In genomic region chr19:46492841-46493235, GRCh38 we compare ENCODE assay signal across 12 cellular contexts. TPM values are rescaled to one million over a fixed set of nuclear protein-coding genes. Genes with fewer than 3 reads are reported as not detected.
DNase-seq lines count a peak whose midpoint lies in the region; ATAC-seq and TF ChIP-seq lines count a peak whose summit lies in the region.
"Had no signal": no experiment of that assay in that cellular context is flagged by ENCODE, and none has a peak within 500 bp of the region (broad histone marks: within the 10 kb centered on the region; RNA-seq: fewer than 3 reads in every experiment).

No MANE protein-coding gene starts in this region.

- H3K27ac ChIP-seq in GM23338 (ENCODE audit: low read depth) (no peak overlapping the region), smooth muscle cell (ENCODE audit: low read depth) (no peak overlapping the region)

- H3K79me2 ChIP-seq in GM23338 (replicated peaks; ENCODE audit: insufficient read depth) (no peaks in the 10 kb centered on the region), smooth muscle cell (ENCODE audit: low read depth) (no peaks in the 10 kb centered on the region)

- H3K9me2 ChIP-seq in GM23338 (ENCODE audit: insufficient read depth), result no peaks in the 10 kb centered on the region

- DNase-seq in GM23338 (ENCODE audit: low spot score) (peak; percentile 55), smooth muscle cell (lab: John Stamatoyannopoulos, UW; ENCODE audit: unreplicated experiment) (no peak), NCI-H146 (lab: John Stamatoyannopoulos, UW) (no peak)
- no peak for DNase-seq in NK-92 treated with Interleukin-12 subunit alpha and Interleukin-12 subunit beta, amount 100 ng/mL, for 24 hours (lab: John Stamatoyannopoulos, UW)
- DNase-seq: cerebellar nuclear complex, DMS153, natural killer cell, NCI-H524 had no signal

- ATAC-seq in GM23338 (peak; percentile 20), GM18505 (IDR thresholded peaks at IDR 0.05; ENCODE audit: unreplicated experiment) (no peak), HG03442 (IDR thresholded peaks at IDR 0.05; ENCODE audit: unreplicated experiment) (no peak)
- peak; percentile 41 for ATAC-seq in activated T-helper 17 cell treated with anti-CD3 and anti-CD28 coated beads, Interleukin-2, amount 50 U/mL, for 72 hours (replicated peaks)
- ATAC-seq: natural killer cell had no signal

- no peaks in the 10 kb centered on the region for H3K9me3 Mint-ChIP-seq in GM23338
- H3K9me3 Mint-ChIP-seq in activated T-helper 17 cell treated with anti-CD3 and anti-CD28 coated beads, Interleukin-2, amount 50 U/mL, for 72 hours, result no peaks in the 10 kb centered on the region
- H3K9me3 Mint-ChIP-seq: natural killer cell had no signal

- H3K4me1 ChIP-seq in GM23338 (ENCODE audit: insufficient read depth) (peaks cover 32% of the 10 kb centered on the region), iPS-15b (ENCODE audit: control insufficient read depth, insufficient read depth, low read length) (no peaks in the 10 kb centered on the region), smooth muscle cell (ENCODE audit: low read depth) (peaks cover 15% of the 10 kb centered on the region)

- no peak for TF ChIP-seq POLR2A in GM18505 (IDR thresholded peaks at IDR 0.05; ENCODE audit: borderline replicate concordance, extremely low read depth, insufficient read depth, insufficient read length)

- peak overlapping the region; percentile 88 for H2AFZ ChIP-seq in GM23338
- no peak overlapping the region for H2AFZ ChIP-seq in smooth muscle cell (ENCODE audit: low read depth)

- H3K4me2 ChIP-seq in GM23338 (peak overlapping the region; percentile 95), smooth muscle cell (peak overlapping the region; percentile 78)

- peaks cover 23% of the 10 kb centered on the region for H3K4me1 Mint-ChIP-seq in GM23338
- peaks cover 6% of the 10 kb centered on the region for H3K4me1 Mint-ChIP-seq in activated T-helper 17 cell treated with anti-CD3 and anti-CD28 coated beads, Interleukin-2, amount 50 U/mL, for 72 hours

- peak overlapping the region; percentile 66 for H3K4me3 Mint-ChIP-seq in GM23338
- H3K4me3 Mint-ChIP-seq in activated T-helper 17 cell treated with anti-CD3 and anti-CD28 coated beads, Interleukin-2, amount 50 U/mL, for 72 hours, result peak overlapping the region; percentile 60
- H3K4me3 Mint-ChIP-seq: natural killer cell had no signal

- H4K20me1 ChIP-seq in GM23338 (replicated peaks; ENCODE audit: insufficient read depth), result no peaks in the 10 kb centered on the region
- no peaks in the 10 kb centered on the region for H4K20me1 ChIP-seq in smooth muscle cell (ENCODE audit: low read depth)

- H3K9ac ChIP-seq in iPS-15b (ENCODE audit: low read depth, low read length) (no peak overlapping the region), smooth muscle cell (ENCODE audit: low read depth) (no peak overlapping the region)

- H3F3A ChIP-seq in GM23338 (replicated peaks; ENCODE audit: low read depth) (0 out of 2 replicates have a peak, but pooled peaks cover 3% of the 10 kb centered on the region), smooth muscle cell (ENCODE audit: low read depth) (no peaks in the 10 kb centered on the region)

- no peaks in the 10 kb centered on the region for H3K36me3 Mint-ChIP-seq in GM23338 (ENCODE audit: low read depth)
- H3K36me3 Mint-ChIP-seq in activated T-helper 17 cell treated with anti-CD3 and anti-CD28 coated beads, Interleukin-2, amount 50 U/mL, for 72 hours (ENCODE audit: low read depth), result peaks cover 7% of the 10 kb centered on the region
- H3K36me3 Mint-ChIP-seq: natural killer cell had no signal

- peaks cover 78% of the 10 kb centered on the region for H3K27me3 Mint-ChIP-seq in GM23338 (ENCODE audit: insufficient read depth, low read depth, poor library complexity)
- peaks cover 43% of the 10 kb centered on the region for H3K27me3 Mint-ChIP-seq in activated T-helper 17 cell treated with anti-CD3 and anti-CD28 coated beads, Interleukin-2, amount 50 U/mL, for 72 hours

- peaks cover 78% of the 10 kb centered on the region for H3K27me3 ChIP-seq in GM23338 (ENCODE audit: insufficient read depth)
- peaks cover 66% of the 10 kb centered on the region for H3K27me3 ChIP-seq in iPS-15b (ENCODE audit: control insufficient read depth, insufficient read depth, low read length)
- no peaks in the 10 kb centered on the region for H3K27me3 ChIP-seq in smooth muscle cell (ENCODE audit: low read depth)

- no peaks in the 10 kb centered on the region for H3K9me3 ChIP-seq in iPS-15b (ENCODE audit: control insufficient read depth, insufficient read depth, low read length)
- H3K9me3 ChIP-seq in smooth muscle cell (replicated peaks; ENCODE audit: low read depth), result no peaks in the 10 kb centered on the region

- H3K27ac Mint-ChIP-seq in GM23338, result no peak overlapping the region
- H3K27ac Mint-ChIP-seq in activated T-helper 17 cell treated with anti-CD3 and anti-CD28 coated beads, Interleukin-2, amount 50 U/mL, for 72 hours, result no peak overlapping the region
- H3K27ac Mint-ChIP-seq: natural killer cell had no signal

- TF ChIP-seq CTCF in GM23338 (conservative IDR thresholded peaks at IDR 0.05; ENCODE audit: low read depth in 2 of 2), result no peak
- no peak for TF ChIP-seq CTCF in smooth muscle cell (IDR thresholded peaks at IDR 0.05; ENCODE audit: borderline replicate concordance, insufficient read depth, poor library complexity, severe bottlenecking)

- WGBS in smooth muscle cell (ENCODE audit: low lambda C conversion rate), result 42% methylated on average over 15 of the region's 17 CpGs

- H3K36me3 ChIP-seq in GM23338 (ENCODE audit: insufficient read depth) (no peaks in the 10 kb centered on the region), iPS-15b (ENCODE audit: control insufficient read depth, insufficient read depth, low read length) (no peaks in the 10 kb centered on the region), smooth muscle cell (ENCODE audit: low read depth) (no peaks in the 10 kb centered on the region)

- peak overlapping the region; percentile 76 for H3K4me3 ChIP-seq in GM23338
- peak overlapping the region; percentile 30 for H3K4me3 ChIP-seq in iPS-15b (ENCODE audit: low read depth, low read length)
- H3K4me3 ChIP-seq in smooth muscle cell, result peak overlapping the region; percentile 23

TF ChIP-seq in GM23338, 12 proteins besides CTCF, POLR2A, EP300 and RAD21 (continues in another document):
- TF ChIP-seq CREB1 (CRISPR knock-in tag; IDR thresholded peaks at IDR 0.05; ENCODE audit: low read depth), result no peak
- TF ChIP-seq POLR2AphosphoS5 (IDR thresholded peaks at IDR 0.05; ENCODE audit: low read depth), result no peak
- no peak for TF ChIP-seq EZH2phosphoT487 (IDR thresholded peaks at IDR 0.05; ENCODE audit: unreplicated experiment)
- no peak for TF ChIP-seq ZNF331 (CRISPR knock-in tag; IDR thresholded peaks at IDR 0.05; ENCODE audit: low read depth)

RNA-seq across cellular contexts. Expression of gene PNMA8B, which starts 2.8 kb away (rescaled TPM):
- 1.6 and 1.7 TPM in 2 replicates for total RNA-seq in GM23338 (2014; rRNA removed; shearing (Covaris generic))
- 0.44 and 0.80 TPM in 2 replicates for polyA plus RNA-seq in GM23338 (2016; fragmentation: Nextera tagmentation; extraction: Ambion mirVana)
- total RNA-seq in activated T-helper 17 cell treated with anti-CD3 and anti-CD28 coated beads, Interleukin-2, amount 50 U/mL, for 72 hours, result under 1 TPM in 1 of 2 donors, not detected in 1; 0.08 TPM
- 0.49 and 1.0 TPM in 2 replicates for total RNA-seq in smooth muscle cell
- polyA plus RNA-seq in smooth muscle cell, result 1.2 TPM in 2 replicates

RNA-seq across cellular contexts. Expression of gene PNMA8A, which starts 21.5 kb away (rescaled TPM):
- 17.8 and 19.6 TPM in 2 replicates for total RNA-seq in GM23338 (2014; rRNA removed; shearing (Covaris generic))
- polyA plus RNA-seq in GM23338 (2016; fragmentation: Nextera tagmentation; extraction: Ambion mirVana) (21.7 and 28.0 TPM in 2 replicates), smooth muscle cell (3.6 and 5.9 TPM in 2 replicates)
- not detected for total RNA-seq in activated T-helper 17 cell treated with anti-CD3 and anti-CD28 coated beads, Interleukin-2, amount 50 U/mL, for 72 hours
- total RNA-seq in smooth muscle cell, result 6.5 and 16.4 TPM in 2 replicates
- total RNA-seq: natural killer cell had no signal

Comparison
In these comparisons a context has a peak if more than half of its experiments do, and no peak if none do; other contexts are left out.
1. ATAC-seq: peak in GM23338 (single experiment) and activated T-helper 17 cell treated with anti-CD3 and anti-CD28 coated beads, Interleukin-2, amount 50 U/mL, for 72 hours (single experiment); none in GM18505 (single experiment) and HG03442 (single experiment).
2. H3K4me3 ChIP-seq: peak in every context shown above with its lines; median percentile 76 in GM23338; 30 in iPS-15b; 23 in smooth muscle cell.